ENCODE assay signal across 1 cellular context in the genomic region with DNA sequence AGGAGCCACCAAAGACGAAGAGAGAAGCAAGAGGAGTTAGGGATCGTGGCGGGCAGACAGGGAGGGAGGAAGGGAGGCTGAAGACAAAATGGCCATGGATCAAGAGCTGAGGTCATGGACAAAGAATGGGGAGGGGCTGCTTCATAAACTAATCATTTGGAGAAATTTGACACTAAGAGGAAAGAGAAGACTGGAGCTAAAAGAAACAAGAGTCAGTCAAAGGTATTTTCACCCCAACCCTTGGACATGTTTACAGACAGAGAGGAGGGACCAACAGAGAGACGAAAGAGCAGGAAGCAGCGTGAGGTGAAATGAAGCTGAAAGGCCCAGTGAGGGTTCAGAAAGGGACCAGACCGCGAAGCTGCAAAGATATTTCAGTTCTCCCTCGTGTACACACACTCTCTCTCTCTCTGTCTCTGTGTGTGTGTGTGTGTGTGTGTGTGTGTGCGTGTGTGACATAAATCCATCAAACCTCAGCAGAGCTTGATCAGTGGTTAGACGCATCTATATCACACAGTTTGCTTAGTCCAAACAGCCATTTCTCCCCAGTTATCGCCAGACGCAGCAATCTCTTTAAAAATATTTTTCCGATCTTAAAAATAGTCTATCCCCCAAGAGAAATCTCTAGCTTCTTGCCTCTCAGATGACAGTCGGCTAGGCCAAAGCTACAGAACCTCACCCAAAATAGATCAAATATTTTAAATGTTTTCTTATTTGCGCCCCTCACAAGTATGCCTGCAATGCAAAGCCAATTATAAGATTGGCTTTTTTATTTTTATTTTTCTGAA.
TF ChIP-seq lines count a peak whose summit lies in the region.

No MANE protein-coding gene starts in this region.

TF ChIP-seq in IMR-90, 13 proteins besides CTCF, POLR2A, EP300 and RAD21:
- TF ChIP-seq BHLHE40 (IDR thresholded peaks at IDR 0.05; ENCODE audit: low read depth, low read length) (no peak), SMC3 (IDR thresholded peaks at IDR 0.05; ENCODE audit: low read depth, low read length) (no peak), CHD1 (IDR thresholded peaks at IDR 0.05; ENCODE audit: low read depth, low read length) (no peak), RFX5 (IDR thresholded peaks at IDR 0.05; ENCODE audit: low read depth, low read length) (no peak), MAZ (IDR thresholded peaks at IDR 0.05; ENCODE audit: borderline replicate concordance, low read depth, low read length) (no peak), FOS (IDR thresholded peaks at IDR 0.05; ENCODE audit: low read depth, low read length) (no peak), NFE2L2 (IDR thresholded peaks at IDR 0.05; ENCODE audit: low read depth, low read length) (no peak), MAFK (IDR thresholded peaks at IDR 0.05; ENCODE audit: low read depth, low read length) (no peak), CEBPB (IDR thresholded peaks at IDR 0.05; ENCODE audit: low read depth, low read length) (no peak), RCOR1 (IDR thresholded peaks at IDR 0.05; ENCODE audit: insufficient replicate concordance, low read length) (no peak), MXI1 (IDR thresholded peaks at IDR 0.05; ENCODE audit: borderline replicate concordance, low read depth, low read length) (no peak)
- TF ChIP-seq, protein P1, sequence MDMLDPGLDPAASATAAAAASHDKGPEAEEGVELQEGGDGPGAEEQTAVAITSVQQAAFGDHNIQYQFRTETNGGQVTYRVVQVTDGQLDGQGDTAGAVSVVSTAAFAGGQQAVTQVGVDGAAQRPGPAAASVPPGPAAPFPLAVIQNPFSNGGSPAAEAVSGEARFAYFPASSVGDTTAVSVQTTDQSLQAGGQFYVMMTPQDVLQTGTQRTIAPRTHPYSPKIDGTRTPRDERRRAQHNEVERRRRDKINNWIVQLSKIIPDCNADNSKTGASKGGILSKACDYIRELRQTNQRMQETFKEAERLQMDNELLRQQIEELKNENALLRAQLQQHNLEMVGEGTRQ (IDR thresholded peaks at IDR 0.05; ENCODE audit: low read depth, low read length): no peak
- TF ChIP-seq, protein P2, sequence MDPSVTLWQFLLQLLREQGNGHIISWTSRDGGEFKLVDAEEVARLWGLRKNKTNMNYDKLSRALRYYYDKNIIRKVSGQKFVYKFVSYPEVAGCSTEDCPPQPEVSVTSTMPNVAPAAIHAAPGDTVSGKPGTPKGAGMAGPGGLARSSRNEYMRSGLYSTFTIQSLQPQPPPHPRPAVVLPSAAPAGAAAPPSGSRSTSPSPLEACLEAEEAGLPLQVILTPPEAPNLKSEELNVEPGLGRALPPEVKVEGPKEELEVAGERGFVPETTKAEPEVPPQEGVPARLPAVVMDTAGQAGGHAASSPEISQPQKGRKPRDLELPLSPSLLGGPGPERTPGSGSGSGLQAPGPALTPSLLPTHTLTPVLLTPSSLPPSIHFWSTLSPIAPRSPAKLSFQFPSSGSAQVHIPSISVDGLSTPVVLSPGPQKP (IDR thresholded peaks at IDR 0.05; ENCODE audit: borderline replicate concordance, low read depth, low read length): no peak
